In genomic region chr21:42830456-42831455, GRCh38 we compare ENCODE assay signal across 8 cellular contexts. TPM values are rescaled to one million over a fixed set of nuclear protein-coding genes. Genes with fewer than 3 reads are reported as not detected.
A peak's percentile ranks its signal among the peaks of the same experiment; 100 is the strongest.
DNase-seq lines count a peak whose midpoint lies in the region; ATAC-seq and TF ChIP-seq lines count a peak whose summit lies in the region.
"Had no signal": no experiment of that assay in that cellular context is flagged by ENCODE, and none has a peak within 500 bp of the region (broad histone marks: within the 10 kb centered on the region; RNA-seq: fewer than 3 reads in every experiment).

No MANE protein-coding gene starts in this region.

- H3K27me3 Mint-ChIP-seq in activated CD8-positive, alpha-beta T cell treated with anti-CD3 and anti-CD28 coated beads for 36 hours, result peaks cover 17% of the 10 kb centered on the region
- H3K27me3 Mint-ChIP-seq in CD4-positive, alpha-beta memory T cell, result peaks cover 8 to 9% of the 10 kb centered on the region in 2 donors

- H3K9me3 ChIP-seq in body of pancreas, result no peaks in the 10 kb centered on the region
- no peaks in the 10 kb centered on the region for H3K9me3 ChIP-seq in CD4-positive, alpha-beta memory T cell (ENCODE audit: control insufficient read depth in 1 of 2, low read length in 2 of 2)

- peaks cover 2% of the 10 kb centered on the region for H3K9me3 Mint-ChIP-seq in activated CD8-positive, alpha-beta T cell treated with anti-CD3 and anti-CD28 coated beads for 36 hours
- peaks cover 0 to 5% (median 0%) of the 10 kb centered on the region in 8 donors for H3K9me3 Mint-ChIP-seq in CD4-positive, alpha-beta memory T cell

- H3K36me3 ChIP-seq in body of pancreas (replicated peaks in 1 of 2; ENCODE audit: insufficient read depth in 1 of 2, low read depth in 2 of 2), result no peaks in the 10 kb centered on the region
- H3K36me3 ChIP-seq in CD4-positive, alpha-beta memory T cell (ENCODE audit: insufficient read depth, low read length), result no peaks in the 10 kb centered on the region

- no peaks in the 10 kb centered on the region for H3K36me3 Mint-ChIP-seq in activated CD8-positive, alpha-beta T cell treated with anti-CD3 and anti-CD28 coated beads for 36 hours (ENCODE audit: low read depth)
- H3K36me3 Mint-ChIP-seq in CD4-positive, alpha-beta memory T cell, result no peaks in the 10 kb centered on the region

- no peak overlapping the region for H3K27ac ChIP-seq in body of pancreas
- no peak overlapping the region for H3K27ac ChIP-seq in CD4-positive, alpha-beta memory T cell (ENCODE audit: low read depth, low read length)
- H3K27ac ChIP-seq: hepatocyte had no signal

- peak; percentile 19 for DNase-seq in CD1c-positive myeloid dendritic cell (ENCODE audit: extremely low spot score)
- DNase-seq in GM13976 (ENCODE audit: low spot score), result peak; percentile 12
- peak; percentile 52 for DNase-seq in activated CD8-positive, alpha-beta T cell treated with anti-CD3 and anti-CD28 coated beads for 36 hours
- DNase-seq in medulla oblongata (ENCODE audit: extremely low spot score), result peak; percentile 8
- DNase-seq in body of pancreas, result no peak
- DNase-seq in CD4-positive, alpha-beta memory T cell, result no peak

- TF ChIP-seq POLR2A in body of pancreas (IDR thresholded peaks at IDR 0.05), result no peak

- no peak overlapping the region for H3K4me3 ChIP-seq in body of pancreas
- H3K4me3 ChIP-seq in CD4-positive, alpha-beta memory T cell (ENCODE audit: low read length in 2 of 2), result no peak overlapping the region
- H3K4me3 ChIP-seq: hepatocyte had no signal

- 53 to 54% methylated on average over 25 of the region's 25 CpGs for WGBS in body of pancreas, 2 donors

- no peak for ATAC-seq in activated CD8-positive, alpha-beta T cell treated with anti-CD3 and anti-CD28 coated beads for 36 hours
- ATAC-seq in body of pancreas (no peak), GM18858 (IDR thresholded peaks at IDR 0.05; ENCODE audit: unreplicated experiment) (no peak)

- no peaks in the 10 kb centered on the region for H3K27me3 ChIP-seq in body of pancreas
- no peaks in the 10 kb centered on the region for H3K27me3 ChIP-seq in CD4-positive, alpha-beta memory T cell (ENCODE audit: insufficient read depth, low read length)
- H3K27me3 ChIP-seq: hepatocyte had no signal

- CTCF ChIA-PET in activated CD8-positive, alpha-beta T cell treated with anti-CD3 and anti-CD28 coated beads for 36 hours (lab: Charles Lee), result interaction anchor here (1.4 kb wide), 1 partner anchor 238 kb away, joined by 4 read pairs; no protein-coding TSS in a partner anchor
- CTCF ChIA-PET in CD4-positive, alpha-beta memory T cell (lab: Charles Lee; ENCODE audit: partially characterized antibody), result interaction anchor here (1.2 kb wide), 1 partner anchor 13 kb away, joined by 4 read pairs; no protein-coding TSS in a partner anchor

- in situ Hi-C loops in GM13976 (cut with MboI; ENCODE audit: low sequenced_read_pairs, unreplicated experiment), result no loop called here

- H3K4me3 Mint-ChIP-seq in activated CD8-positive, alpha-beta T cell treated with anti-CD3 and anti-CD28 coated beads for 36 hours, result no peak overlapping the region
- H3K4me3 Mint-ChIP-seq in CD4-positive, alpha-beta memory T cell, result peak overlapping the region in 3 of 8 donors; percentile 61 to 76 (median 65)

- H3K27ac Mint-ChIP-seq in activated CD8-positive, alpha-beta T cell treated with anti-CD3 and anti-CD28 coated beads for 36 hours, result no peak overlapping the region
- H3K27ac Mint-ChIP-seq in CD4-positive, alpha-beta memory T cell, result peak overlapping the region in 2 of 7 donors; percentile 43 to 51

- intact Hi-C loops in activated CD8-positive, alpha-beta T cell treated with anti-CD3 and anti-CD28 coated beads for 36 hours (cut with micrococcal nuclease), result no loop called here
- intact Hi-C loops in body of pancreas (cut with DNase I), result no loop called here
- intact Hi-C loops in CD4-positive, alpha-beta memory T cell (cut with micrococcal nuclease), result loop anchor here (5.0 kb wide), 2 partner anchors 213 to 238 kb away; no protein-coding TSS in a partner anchor

- TF ChIP-seq CTCF in GM13976 (IDR thresholded peaks at IDR 0.05; ENCODE audit: borderline replicate concordance, control extremely low read depth, extremely low read depth, insufficient read depth, missing control alignments) (no peak), body of pancreas (IDR thresholded peaks at IDR 0.05) (peak in 1 of 7 experiments; percentile 1)
- no peak for TF ChIP-seq CTCF in activated CD8-positive, alpha-beta T cell treated with anti-CD3 and anti-CD28 coated beads for 36 hours (IDR thresholded peaks at IDR 0.05)

- peaks cover 32% of the 10 kb centered on the region for H3K4me1 Mint-ChIP-seq in activated CD8-positive, alpha-beta T cell treated with anti-CD3 and anti-CD28 coated beads for 36 hours (ENCODE audit: low read depth)
- peaks cover 24 to 36% (median 28%) of the 10 kb centered on the region in 4 donors for H3K4me1 Mint-ChIP-seq in CD4-positive, alpha-beta memory T cell

- POLR2A ChIA-PET in activated CD8-positive, alpha-beta T cell treated with anti-CD3 and anti-CD28 coated beads for 36 hours (lab: Charles Lee), result interaction anchor here (0.7 to 1.5 kb wide), 3 partner anchors 10 to 188 kb away, joined by 3 to 4 read pairs (median 3); no protein-coding TSS in a partner anchor
- POLR2A ChIA-PET in CD4-positive, alpha-beta memory T cell (lab: Charles Lee; ENCODE audit: partially characterized antibody), result interaction anchor here (0.7 to 1.0 kb wide), 4 partner anchors 13 to 238 kb away, joined by 3 to 4 read pairs (median 4); no protein-coding TSS in a partner anchor

- peaks cover 5% of the 10 kb centered on the region for H3K4me1 ChIP-seq in body of pancreas
- peaks cover 33% of the 10 kb centered on the region for H3K4me1 ChIP-seq in CD4-positive, alpha-beta memory T cell (ENCODE audit: insufficient read depth, low read length)

RNA-seq across cellular contexts. Expression of gene WDR4, which starts 48.6 kb away (rescaled TPM):
- total RNA-seq in activated CD8-positive, alpha-beta T cell treated with anti-CD3 and anti-CD28 coated beads for 36 hours, result 10 to 100 TPM; 49.8 to 53.5 TPM
- total RNA-seq in body of pancreas, result 10 to 100 TPM in 1 of 2 donors, 1 to 10 TPM in 1; 8.0 to 37.9 TPM
- 10 to 100 TPM; 23.5 to 27.5 TPM for total RNA-seq in CD4-positive, alpha-beta memory T cell
- polyA plus RNA-seq in CD4-positive, alpha-beta memory T cell, result 10 to 100 TPM in 1 of 2 donors, 1 to 10 TPM in 1; 7.3 to 10.6 TPM

Comparison
In these comparisons a context has a peak if more than half of its experiments do, and no peak if none do; other contexts are left out.
1. DNase-seq: peak in CD1c-positive myeloid dendritic cell (single experiment), GM13976 (single experiment), activated CD8-positive, alpha-beta T cell treated with anti-CD3 and anti-CD28 coated beads for 36 hours (single experiment) and medulla oblongata (single experiment); none in body of pancreas (0 of 4) and CD4-positive, alpha-beta memory T cell (0 of 5).